ENCODE assay signal across 33 cellular contexts in genomic region chr17:65236321-65236720, GRCh38.
DNase-seq lines count a peak whose midpoint lies in the region; ATAC-seq, FAIRE-seq and TF ChIP-seq lines count a peak whose summit lies in the region.
"Had no signal": no experiment of that assay in that cellular context is flagged by ENCODE, and none has a peak within 500 bp of the region (broad histone marks: within the 10 kb centered on the region; RNA-seq: fewer than 3 reads in every experiment).

No MANE protein-coding gene starts in this region.

- ATAC-seq in HepG2 = no peak
- no peak for ATAC-seq in right lobe of liver
- no peak for ATAC-seq in K562
- ATAC-seq: A549; CD8-positive, alpha-beta T cell had no signal

- H3K27ac ChIP-seq in HepG2 (ENCODE audit: extremely low read length, insufficient read depth, low read length) (no peak overlapping the region), right lobe of liver (no peak overlapping the region), HEK293 (ENCODE audit: extremely low read depth, low read depth, low read length) (no peak overlapping the region), K562 (ENCODE audit: extremely low read depth, low read depth, low read length) (no peak overlapping the region), esophagus squamous epithelium (no peak overlapping the region)
- H3K27ac ChIP-seq: 22Rv1; A549; BLaER1; BLaER1 treated with 17β-estradiol and CSF1 and Interleukin-3, amounts not matched to agents 10 nM and 100 nM; C4-2B had no signal

- H3K27me3 ChIP-seq in HepG2 (ENCODE audit: control insufficient read depth in 1 of 2, insufficient read depth in 2 of 2, low read length in 2 of 2) (no peaks in the 10 kb centered on the region; a peak in 1 of 5 replicates), right lobe of liver (no peaks in the 10 kb centered on the region), K562 (ENCODE audit: control insufficient read depth in 2 of 2, insufficient read depth in 2 of 2, low read length in 2 of 2) (peaks cover 12 to 19% of the 10 kb centered on the region in 2 experiments; a peak in 4 of 5 replicates), esophagus squamous epithelium (peaks cover 0 to 7% (median 0%) of the 10 kb centered on the region in 4 donors)
- H3K27me3 ChIP-seq: BLaER1 had no signal

- POLR2A ChIA-PET in HepG2 (lab: Yijun Ruan, JAX) = no interaction called here
- POLR2A ChIA-PET in HEK293 (lab: Yijun Ruan, JAX) = no interaction called here
- POLR2A ChIA-PET in K562 (lab: Yijun Ruan, JAX) = no interaction called here

- in situ Hi-C loops in HepG2 (cut with HindIII; ENCODE audit: extremely low pct_ligation_motif_present, low pct_unique_long_range_greater_than_20kb) (no loop called here), K562 (cut with MboI) (no loop called here)

- TF ChIP-seq POLR2A in HepG2 (IDR thresholded peaks at IDR 0.05; ENCODE audit: insufficient read depth in 1 of 2, low read depth in 2 of 2, low read length in 2 of 2) = no peak
- no peak for TF ChIP-seq POLR2A in right lobe of liver (IDR thresholded peaks at IDR 0.05)
- no peak for TF ChIP-seq POLR2A in K562 (conservative IDR thresholded peaks at IDR 0.05)
- no peak for TF ChIP-seq POLR2A in esophagus squamous epithelium (IDR thresholded peaks at IDR 0.05)

- TF ChIP-seq CTCF in HepG2 (CRISPR knock-in tag; IDR thresholded peaks at IDR 0.05) (no peak), right lobe of liver (IDR thresholded peaks at IDR 0.05) (no peak), HEK293 (tag by site-specific recombination; IDR thresholded peaks at IDR 0.05) (no peak), K562 (IDR thresholded peaks at IDR 0.05 in 2 of 3, conservative IDR thresholded peaks at IDR 0.05 in 1 of 3; ENCODE audit: insufficient read depth in 2 of 3, low read depth in 1 of 3, low read length in 3 of 3) (no peak), esophagus squamous epithelium (IDR thresholded peaks at IDR 0.05) (no peak)

- no peaks in the 10 kb centered on the region for H3K36me3 ChIP-seq in HepG2 (replicated peaks in 1 of 2; ENCODE audit: control insufficient read depth in 1 of 2, insufficient read depth in 2 of 2, low read length in 2 of 2)
- no peaks in the 10 kb centered on the region for H3K36me3 ChIP-seq in right lobe of liver
- H3K36me3 ChIP-seq in HEK293 (ENCODE audit: control insufficient read depth in 2 of 2, insufficient read depth in 1 of 2, low read length in 2 of 2) = no peaks in the 10 kb centered on the region
- no peaks in the 10 kb centered on the region for H3K36me3 ChIP-seq in K562 (ENCODE audit: control insufficient read depth, insufficient read depth, low read length)
- no peaks in the 10 kb centered on the region for H3K36me3 ChIP-seq in esophagus squamous epithelium
- H3K36me3 ChIP-seq: BE2C; BLaER1; BLaER1 treated with 17β-estradiol and CSF1 and Interleukin-3, amounts not matched to agents 10 nM and 100 nM had no signal

- intact Hi-C loops in HepG2 (cut with micrococcal nuclease; ENCODE audit: unreplicated experiment) = no loop called here
- intact Hi-C loops in right lobe of liver (cut with DNase I) = no loop called here
- intact Hi-C loops in K562 (cut with micrococcal nuclease) = no loop called here
- intact Hi-C loops in esophagus squamous epithelium (cut with DNase I) = no loop called here

- H2AFZ ChIP-seq in HepG2 (ENCODE audit: low read length) (no peak overlapping the region), K562 (ENCODE audit: low read depth, low read length) (no peak overlapping the region)

- 14% methylated on average over 1 of the region's 1 CpG for WGBS in HepG2 (ENCODE audit: low lambda C conversion rate)
- WGBS in right lobe of liver (ENCODE audit: insufficient coverage, low coverage, low lambda C conversion rate, missing lambda C conversion rate) = 80% methylated on average over 1 of the region's 1 CpG
- 5% methylated on average over 1 of the region's 1 CpG for WGBS in K562 (ENCODE audit: insufficient coverage, low coverage, missing lambda C conversion rate)
- 94 to 96% methylated on average over 1 of the region's 1 CpG for WGBS in esophagus squamous epithelium, 2 donors

- TF ChIP-seq RAD21 in HepG2 (CRISPR knock-in tag; IDR thresholded peaks at IDR 0.05) (no peak), K562 (CRISPR knock-in tag; conservative IDR thresholded peaks at IDR 0.05 in 1 of 2, IDR thresholded peaks at IDR 0.05 in 1 of 2) (no peak)

- no peaks in the 10 kb centered on the region for H4K20me1 ChIP-seq in HepG2 (ENCODE audit: insufficient read depth, low read length)
- H4K20me1 ChIP-seq in K562 (replicated peaks; ENCODE audit: control insufficient read depth, insufficient read depth, low read length) = no peaks in the 10 kb centered on the region
- H4K20me1 ChIP-seq: BLaER1 had no signal

- TF ChIP-seq EP300 in HepG2 (IDR thresholded peaks at IDR 0.05; ENCODE audit: low read depth in 2 of 2, low read length in 2 of 2) (no peak), HepG2 (CRISPR knock-in tag; IDR thresholded peaks at IDR 0.05; ENCODE audit: borderline replicate concordance) (no peak), K562 (IDR thresholded peaks at IDR 0.05; ENCODE audit: low read length) (no peak)

- H3K4me1 ChIP-seq in HepG2 (ENCODE audit: insufficient read depth, low read length) = no peaks in the 10 kb centered on the region
- H3K4me1 ChIP-seq in right lobe of liver = no peaks in the 10 kb centered on the region
- no peaks in the 10 kb centered on the region for H3K4me1 ChIP-seq in HEK293 (ENCODE audit: control insufficient read depth, insufficient read depth, low read length)
- no peaks in the 10 kb centered on the region for H3K4me1 ChIP-seq in K562 (replicated peaks in 1 of 2; ENCODE audit: control insufficient read depth in 2 of 2, insufficient read depth in 2 of 2, low read length in 2 of 2)
- no peaks in the 10 kb centered on the region for H3K4me1 ChIP-seq in esophagus squamous epithelium
- H3K4me1 ChIP-seq: A549; BE2C; BLaER1; BLaER1 treated with 17β-estradiol and CSF1 and Interleukin-3, amounts not matched to agents 10 nM and 100 nM; Caco-2 had no signal

- no TSS peak for BruUV-seq in HepG2 (replicated peaks; lab: Mats Ljungman, UMichigan)
- no TSS peak for BruUV-seq in K562 (replicated peaks; lab: Mats Ljungman, UMichigan)

- H3K79me2 ChIP-seq in HepG2 (ENCODE audit: insufficient read depth, low read length) (no peaks in the 10 kb centered on the region), K562 (ENCODE audit: control insufficient read depth, insufficient read depth, low read length) (no peaks in the 10 kb centered on the region)

- H3K9ac ChIP-seq in HepG2 (ENCODE audit: insufficient read depth, low read depth, low read length) (no peak overlapping the region), K562 (ENCODE audit: insufficient read depth in 1 of 2, low read depth in 2 of 2, low read length in 2 of 2) (no peak overlapping the region)
- H3K9ac ChIP-seq: BLaER1; BLaER1 treated with 17β-estradiol and CSF1 and Interleukin-3, amounts not matched to agents 10 nM and 100 nM had no signal

- FAIRE-seq in HepG2 (lab: Jason Lieb, UNC) (no peak), K562 (lab: Jason Lieb, UNC) (no peak)
- FAIRE-seq: A204.1, D721Med had no signal

- H3K4me3 ChIP-seq in HepG2 (replicated peaks in 1 of 3; ENCODE audit: insufficient read depth in 1 of 3, low read depth in 2 of 3, low read length in 3 of 3) (no peak overlapping the region), right lobe of liver (no peak overlapping the region), HEK293 (ENCODE audit: low read depth, low read length) (no peak overlapping the region), K562 (no peak overlapping the region), esophagus squamous epithelium (no peak overlapping the region)
- H3K4me3 ChIP-seq: A549; BLaER1; BLaER1 treated with 17β-estradiol and CSF1 and Interleukin-3, amounts not matched to agents 10 nM and 100 nM had no signal

- H3K9me3 ChIP-seq in HepG2 (ENCODE audit: low read length) (no peaks in the 10 kb centered on the region), right lobe of liver (no peaks in the 10 kb centered on the region), HEK293 (ENCODE audit: control insufficient read depth, insufficient read depth, low read depth, low read length) (no peaks in the 10 kb centered on the region), K562 (replicated peaks; ENCODE audit: control insufficient read depth, insufficient read depth, low read depth, low read length) (no peaks in the 10 kb centered on the region), esophagus squamous epithelium (no peaks in the 10 kb centered on the region)
- H3K9me3 ChIP-seq: BE2C, Caco-2 had no signal

- DNase-seq in HepG2 (ENCODE audit: low spot score) (no peak), right lobe of liver (no peak), K562 (ENCODE audit: extremely low read depth in 1 of 4, low spot score in 3 of 4) (no peak), HuH-7.5 (ENCODE audit: low spot score) (no peak), esophagus squamous epithelium (lab: John Stamatoyannopoulos, UW) (no peak)
- DNase-seq: 8988T; ACHN; AML-193; BE2C; C1 segment of cervical spinal cord; Caco-2; Calu3; CD4-positive, alpha-beta memory T cell; CD4-positive, alpha-beta T cell; CD4-positive, CD25-positive, alpha-beta regulatory T cell; CD8-positive, alpha-beta memory T cell; CD8-positive, alpha-beta T cell; COR-L47; DMS 273 treated with DMSO at 0.1 percent for 48 hours; DMS153; DMS53; DMS79; DMS79 treated with DMSO at 0.1 percent for 48 hours; DND-41; EL had no signal

- CTCF ChIA-PET in HepG2 (lab: Yijun Ruan, JAX; ENCODE audit: low intra/inter-chr PET ratio, low total read pairs) (no interaction called here), HEK293 (lab: Yijun Ruan, JAX) (interaction anchor here (0.6 kb wide), 1 partner anchor 566 kb away, joined by 3 read pairs; no protein-coding TSS in a partner anchor), K562 (lab: Yijun Ruan, JAX; ENCODE audit: low intra/inter-chr PET ratio) (no interaction called here)

- H3K9me1 ChIP-seq in K562 (ENCODE audit: control insufficient read depth, insufficient read depth, low read length) = no peaks in the 10 kb centered on the region

- H3K4me2 ChIP-seq in HepG2 (ENCODE audit: low read depth, low read length) = no peak overlapping the region
- no peak overlapping the region for H3K4me2 ChIP-seq in K562 (ENCODE audit: insufficient read depth, low read length)
- H3K4me2 ChIP-seq: A549; BLaER1; BLaER1 treated with 17β-estradiol and CSF1 and Interleukin-3, amounts not matched to agents 10 nM and 100 nM had no signal

TF ChIP-seq in HepG2, 621 proteins besides CTCF, POLR2A, EP300 and RAD21 (continues in another document):
- TF ChIP-seq SMARCC2 (IDR thresholded peaks at IDR 0.05) = no peak
- TF ChIP-seq MXI1 (IDR thresholded peaks at IDR 0.05; ENCODE audit: borderline replicate concordance, low read depth, low read length) = no peak

TF ChIP-seq in K562, 482 proteins besides CTCF, POLR2A, EP300 and RAD21 (continues in another document):
- TF ChIP-seq CEBPG (CRISPR knock-in tag; IDR thresholded peaks at IDR 0.05) (no peak), CEBPG (tag; conservative IDR thresholded peaks at IDR 0.05 in 1 of 2, IDR thresholded peaks at IDR 0.05 in 1 of 2) (0 out of 4 replicates have a peak, but pooled peaks of 1 of the 2 experiments have one; percentile 18)
